Comparison of ENCODE assay signal across 31 cellular contexts in genomic region chr10:123608047-123608446, GRCh38. TPM values are rescaled to one million over a fixed set of nuclear protein-coding genes. Genes with fewer than 3 reads are reported as not detected.
"Had no signal": no experiment of that assay in that cellular context is flagged by ENCODE, and none has a peak within 500 bp of the region (broad histone marks: within the 10 kb centered on the region; RNA-seq: fewer than 3 reads in every experiment).

No MANE protein-coding gene starts in this region.

- H3K4me3 ChIP-seq: cardiac muscle cell, Peyer's patch, SJCRH30 had no signal

- H3K36me3 ChIP-seq: cardiac muscle cell, Peyer's patch, SJCRH30 had no signal

- H3K27ac ChIP-seq: cardiac muscle cell, Peyer's patch, RWPE1, SJCRH30 had no signal

- H3K36me3 Mint-ChIP-seq: activated CD4-positive, alpha-beta memory T cell treated with anti-CD3 and anti-CD28 coated beads for 36 hours; activated naive CD8-positive, alpha-beta T cell; brain had no signal

- H3K4me3 Mint-ChIP-seq: activated B cell treated with CpG ODN at 0.5 μM for 24 hours; activated CD4-positive, alpha-beta memory T cell treated with anti-CD3 and anti-CD28 coated beads for 36 hours; activated CD4-positive, alpha-beta T cell treated with anti-CD3 and anti-CD28 coated beads, Interleukin-2, amount 10 ng/mL, durations not matched to agents 7 days and 5 days; activated naive CD4-positive, alpha-beta T cell treated with anti-CD3 and anti-CD28 coated beads for 36 hours; activated naive CD8-positive, alpha-beta T cell; activated T-helper 17 cell treated with anti-CD3 and anti-CD28 coated beads, Interleukin-2, amount 50 U/mL, for 72 hours; brain; T-helper 1 cell treated with Interleukin-12 subunit alpha and Interleukin-12 subunit beta and Interleukin-4 antibody, amounts not matched to agents 30 μg/mL and 1 μg/mL, for 36 hours had no signal

- H3K27me3 ChIP-seq: cardiac muscle cell, Peyer's patch, SJCRH30 had no signal

- H3K4me1 ChIP-seq: Peyer's patch, SJCRH30 had no signal

- H3K9me3 Mint-ChIP-seq: activated B cell treated with CpG ODN at 0.5 μM for 24 hours; activated CD4-positive, alpha-beta memory T cell treated with anti-CD3 and anti-CD28 coated beads for 36 hours; activated CD4-positive, alpha-beta T cell treated with anti-CD3 and anti-CD28 coated beads, Interleukin-2, amount 10 ng/mL, durations not matched to agents 7 days and 5 days; activated naive CD4-positive, alpha-beta T cell treated with anti-CD3 and anti-CD28 coated beads for 36 hours; activated T-helper 17 cell treated with anti-CD3 and anti-CD28 coated beads, Interleukin-2, amount 50 U/mL, for 72 hours; brain; T-helper 1 cell treated with Interleukin-12 subunit alpha and Interleukin-12 subunit beta and Interleukin-4 antibody, amounts not matched to agents 30 μg/mL and 1 μg/mL, for 36 hours had no signal

- DNase-seq: activated B cell treated with CpG ODN at 0.5 μM for 24 hours; activated CD4-positive, alpha-beta memory T cell treated with anti-CD3 and anti-CD28 coated beads for 36 hours; activated CD4-positive, alpha-beta T cell treated with anti-CD3 and anti-CD28 coated beads, Interleukin-2, amount 10 ng/mL, durations not matched to agents 7 days and 5 days; activated CD8-positive, alpha-beta memory T cell treated with anti-CD3 and anti-CD28 coated beads for 24 hours; activated gamma-delta T cell; activated naive CD4-positive, alpha-beta T cell treated with anti-CD3 and anti-CD28 coated beads for 36 hours; activated T-cell treated with anti-CD3 and anti-CD28 coated beads, Interleukin-2, amount 50 U/mL, for 48 hours; amygdala; KG1; NCI-H1092 treated with DMSO at 0.1 percent for 48 hours; NCI-H1417 treated with DMSO at 0.1 percent for 48 hours; NCI-H1694; NCI-H2029; NCI-H2107; NCI-H345; NCI-H510A; NCI-H69; NK-92 treated with Interleukin-12 subunit alpha and Interleukin-12 subunit beta, amount 100 ng/mL, for 24 hours; OCI-M1; Peyer's patch; Right ventricle myocardium superior; SJCRH30; T-helper 9 cell had no signal

- H3K4me1 Mint-ChIP-seq: activated B cell treated with CpG ODN at 0.5 μM for 24 hours; activated CD4-positive, alpha-beta T cell treated with anti-CD3 and anti-CD28 coated beads, Interleukin-2, amount 10 ng/mL, durations not matched to agents 7 days and 5 days; activated T-helper 17 cell treated with anti-CD3 and anti-CD28 coated beads, Interleukin-2, amount 50 U/mL, for 72 hours; brain had no signal

- H3K9me3 ChIP-seq: Peyer's patch, SJCRH30 had no signal

- H3K27ac Mint-ChIP-seq: activated B cell treated with CpG ODN at 0.5 μM for 24 hours; activated CD4-positive, alpha-beta memory T cell treated with anti-CD3 and anti-CD28 coated beads for 36 hours; activated CD4-positive, alpha-beta T cell treated with anti-CD3 and anti-CD28 coated beads, Interleukin-2, amount 10 ng/mL, durations not matched to agents 7 days and 5 days; activated naive CD4-positive, alpha-beta T cell treated with anti-CD3 and anti-CD28 coated beads for 36 hours; activated naive CD8-positive, alpha-beta T cell; activated T-helper 17 cell treated with anti-CD3 and anti-CD28 coated beads, Interleukin-2, amount 50 U/mL, for 72 hours; brain; T-helper 1 cell treated with Interleukin-12 subunit alpha and Interleukin-12 subunit beta and Interleukin-4 antibody, amounts not matched to agents 30 μg/mL and 1 μg/mL, for 36 hours had no signal

RNA-seq across cellular contexts. Expression of gene GPR26, which starts 58.1 kb away (rescaled TPM):
- total RNA-seq: activated B cell treated with CpG ODN at 0.5 μM for 24 hours; activated CD4-positive, alpha-beta memory T cell treated with anti-CD3 and anti-CD28 coated beads for 36 hours; activated CD4-positive, alpha-beta T cell treated with anti-CD3 and anti-CD28 coated beads, Interleukin-2, amount 10 ng/mL, durations not matched to agents 7 days and 5 days; activated naive CD4-positive, alpha-beta T cell treated with anti-CD3 and anti-CD28 coated beads for 36 hours; activated T-helper 17 cell treated with anti-CD3 and anti-CD28 coated beads, Interleukin-2, amount 50 U/mL, for 72 hours; cardiac muscle cell; LHCN-M2; M059J; Peyer's patch; Right ventricle myocardium superior; SJCRH30 had no signal
- polyA plus RNA-seq: cardiac muscle cell had no signal
